ENCODE assay signal across 35 cellular contexts in genomic region chr9:82552784-82553183, GRCh38.
"Had no signal": no experiment of that assay in that cellular context is flagged by ENCODE, and none has a peak within 500 bp of the region (broad histone marks: within the 10 kb centered on the region; RNA-seq: fewer than 3 reads in every experiment).

No MANE protein-coding gene starts in this region.

- H3K27me3 ChIP-seq: MG63 had no signal

- DNase-seq: Karpas-422, Kasumi-1, KG1, MG63, MM.1S, MV-4-11, NCI-H1048, NCI-H1092, NCI-H1092 treated with DMSO at 0.1 percent for 48 hours, NCI-H1105, NCI-H1105 treated with DMSO at 0.1 percent for 48 hours, NCI-H1417, NCI-H1436, NCI-H1436 treated with DMSO at 0.1 percent for 48 hours, NCI-H146, NCI-H1694, NCI-H1694 treated with DMSO at 0.1 percent for 48 hours, NCI-H187, NCI-H187 treated with DMSO at 0.1 percent for 48 hours, NCI-H1930, NCI-H2029, NCI-H2029 treated with DMSO at 0.1 percent for 48 hours, NCI-H2081, NCI-H2081 treated with DMSO at 0.1 percent for 48 hours, NCI-H2107, NCI-H2171, NCI-H2171 treated with DMSO at 0.1 percent for 48 hours, NCI-H2227 treated with DMSO at 0.1 percent for 48 hours, NCI-H226, NCI-H345, NCI-H446, NCI-H446 treated with DMSO at 0.1 percent for 48 hours, NCI-H510A, NCI-H510A treated with DMSO at 0.1 percent for 48 hours had no signal

- H3K4me3 ChIP-seq: MG63 had no signal

- H3K36me3 ChIP-seq: MG63 had no signal

- H3K9me3 ChIP-seq: MG63 had no signal

- H3K27ac ChIP-seq: KMS-11 had no signal
